ENCODE assay signal across 16 cellular contexts in the genomic region with DNA sequence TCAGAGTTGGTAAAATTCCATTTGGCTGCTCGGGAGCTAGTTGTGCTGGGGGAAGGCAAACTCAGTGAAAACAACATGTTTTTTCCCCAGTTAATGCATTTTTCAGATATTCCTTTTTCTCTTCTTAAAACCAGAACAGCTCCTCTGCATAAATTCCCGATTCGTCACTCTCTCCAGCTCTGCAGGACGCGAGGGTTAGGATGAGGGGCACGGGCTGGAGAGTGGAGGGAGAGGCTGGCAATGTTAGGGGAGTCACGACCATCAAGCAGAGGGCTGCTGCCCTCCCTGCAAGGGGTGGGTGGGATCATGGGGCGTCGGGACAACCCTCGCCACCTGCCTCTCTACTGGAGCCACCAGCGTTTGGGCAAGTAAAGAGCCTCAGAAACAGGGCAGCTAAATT. TPM values are rescaled to one million over a fixed set of nuclear protein-coding genes. Genes with fewer than 3 reads are reported as not detected.
A peak's percentile ranks its signal among the peaks of the same experiment; 100 is the strongest.
DNase-seq lines count a peak whose midpoint lies in the region; ATAC-seq and TF ChIP-seq lines count a peak whose summit lies in the region.
"Had no signal": no experiment of that assay in that cellular context is flagged by ENCODE, and none has a peak within 500 bp of the region (broad histone marks: within the 10 kb centered on the region; RNA-seq: fewer than 3 reads in every experiment).

No MANE protein-coding gene starts in this region.

- H3K9me3 ChIP-seq in NT2/D1 (ENCODE audit: insufficient read depth, low read length) (no peaks in the 10 kb centered on the region; the same call in 1 of the 2 replicates), endodermal cell (ENCODE audit: control insufficient read depth, low read length) (no peaks in the 10 kb centered on the region)
- H3K9me3 ChIP-seq: BLaER1 treated with 17β-estradiol and CSF1 and Interleukin-3, amounts not matched to agents 10 nM and 100 nM had no signal

- H3K36me3 ChIP-seq in NT2/D1 (ENCODE audit: insufficient read depth, insufficient read length, low read length), result no peaks in the 10 kb centered on the region
- H3K36me3 ChIP-seq in endodermal cell (ENCODE audit: control insufficient read depth, insufficient read depth, low read length), result no peaks in the 10 kb centered on the region
- H3K36me3 ChIP-seq: BLaER1 treated with 17β-estradiol and CSF1 and Interleukin-3, amounts not matched to agents 10 nM and 100 nM had no signal

- peaks cover 30% of the 10 kb centered on the region for H3K4me1 Mint-ChIP-seq in endodermal cell
- H3K4me1 Mint-ChIP-seq in nephron progenitor cell, result peaks cover 95% of the 10 kb centered on the region
- peaks cover 34% of the 10 kb centered on the region for H3K4me1 Mint-ChIP-seq in type B pancreatic cell (ENCODE audit: unreplicated experiment)
- H3K4me1 Mint-ChIP-seq: CD4-positive, CD25-positive, alpha-beta regulatory T cell had no signal

- H3K27me3 ChIP-seq in NT2/D1 (ENCODE audit: insufficient read depth, insufficient read length) (no peaks in the 10 kb centered on the region), endodermal cell (ENCODE audit: control insufficient read depth, insufficient read depth, low read length, poor library complexity, severe bottlenecking) (no peaks in the 10 kb centered on the region)
- H3K27me3 ChIP-seq: BLaER1 treated with 17β-estradiol and CSF1 and Interleukin-3, amounts not matched to agents 10 nM and 100 nM had no signal

- H3K27me3 Mint-ChIP-seq in endodermal cell (ENCODE audit: insufficient read depth), result peaks cover 4% of the 10 kb centered on the region
- H3K27me3 Mint-ChIP-seq in nephron progenitor cell (ENCODE audit: low read depth, poor library complexity), result peaks cover 13% of the 10 kb centered on the region
- H3K27me3 Mint-ChIP-seq in type B pancreatic cell, result no peaks in the 10 kb centered on the region

- no peaks in the 10 kb centered on the region for H3K36me3 Mint-ChIP-seq in endodermal cell (ENCODE audit: low read depth)
- no peaks in the 10 kb centered on the region for H3K36me3 Mint-ChIP-seq in nephron progenitor cell (ENCODE audit: low read depth)
- H3K36me3 Mint-ChIP-seq in type B pancreatic cell, result peaks cover 3% of the 10 kb centered on the region
- H3K36me3 Mint-ChIP-seq: CD4-positive, CD25-positive, alpha-beta regulatory T cell had no signal

- 50 to 63% methylated on average over 6 to 11 of the region's 11 CpGs for WGBS in endodermal cell (ENCODE audit: insufficient coverage in 1 of 2, insufficient read length in 1 of 2), 2 experiments

- ATAC-seq in GM19463 (IDR thresholded peaks at IDR 0.05; ENCODE audit: unreplicated experiment) (no peak), GM21390 (IDR thresholded peaks at IDR 0.05; ENCODE audit: unreplicated experiment) (no peak), HG03196 (IDR thresholded peaks at IDR 0.05; ENCODE audit: unreplicated experiment) (no peak)
- ATAC-seq: HCT116, HepG2 had no signal

- H3K9me3 Mint-ChIP-seq in endodermal cell (no peaks in the 10 kb centered on the region), nephron progenitor cell (no peaks in the 10 kb centered on the region), type B pancreatic cell (no peaks in the 10 kb centered on the region)
- H3K9me3 Mint-ChIP-seq: CD4-positive, CD25-positive, alpha-beta regulatory T cell had no signal

- no peak for TF ChIP-seq CTCF in endodermal cell (conservative IDR thresholded peaks at IDR 0.05)
- TF ChIP-seq CTCF in nephron progenitor cell (IDR thresholded peaks at IDR 0.05), result no peak
- TF ChIP-seq CTCF in type B pancreatic cell (conservative IDR thresholded peaks at IDR 0.05), result no peak

- H3K4me1 ChIP-seq in NT2/D1 (ENCODE audit: insufficient read depth, insufficient read length) (peaks cover 43% of the 10 kb centered on the region), endodermal cell (ENCODE audit: control insufficient read depth, insufficient read depth, low read length) (no peaks in the 10 kb centered on the region)

- DNase-seq in NT2/D1 (ENCODE audit: low read depth, low spot score) (no peak), endodermal cell (no peak), nephron progenitor cell (no peak), type B pancreatic cell (ENCODE audit: extremely low spot score, unreplicated experiment) (no peak)
- DNase-seq: ACHN; CD4-positive, CD25-positive, alpha-beta regulatory T cell; DMS53; GF-D8; GOT3 had no signal

- peak overlapping the region; percentile 17 for H3K9ac ChIP-seq in NT2/D1 (ENCODE audit: insufficient read length, low read depth)
- no peak overlapping the region for H3K9ac ChIP-seq in endodermal cell (ENCODE audit: extremely low read depth, low read length, poor library complexity, severe bottlenecking)
- H3K9ac ChIP-seq: BLaER1 treated with 17β-estradiol and CSF1 and Interleukin-3, amounts not matched to agents 10 nM and 100 nM had no signal

- peak overlapping the region; percentile 6 for H3K27ac ChIP-seq in endodermal cell (ENCODE audit: low read depth, low read length)
- H3K27ac ChIP-seq: BLaER1 treated with 17β-estradiol and CSF1 and Interleukin-3, amounts not matched to agents 10 nM and 100 nM had no signal

- H3K27ac Mint-ChIP-seq in endodermal cell, result peak overlapping the region; percentile 13
- peak overlapping the region; percentile 49 for H3K27ac Mint-ChIP-seq in nephron progenitor cell
- H3K27ac Mint-ChIP-seq in type B pancreatic cell, result peak overlapping the region; percentile 20

- H3K4me3 ChIP-seq in NT2/D1 (ENCODE audit: insufficient read length, low read depth) (no peak overlapping the region), endodermal cell (ENCODE audit: low read length) (no peak overlapping the region)
- H3K4me3 ChIP-seq: BLaER1 treated with 17β-estradiol and CSF1 and Interleukin-3, amounts not matched to agents 10 nM and 100 nM had no signal

- H3K4me3 Mint-ChIP-seq in endodermal cell (no peak overlapping the region), nephron progenitor cell (peak overlapping the region; percentile 44), type B pancreatic cell (peak overlapping the region; percentile 77)
- H3K4me3 Mint-ChIP-seq: CD4-positive, CD25-positive, alpha-beta regulatory T cell had no signal

RNA-seq across cellular contexts. Expression of gene LRRC10B, which starts 31.4 kb away (rescaled TPM):
- total RNA-seq in endodermal cell (under 1 TPM; 0.11 to 0.69 TPM), type B pancreatic cell (ENCODE audit: low replicate concordance) (3.2 and 10.0 TPM in 2 replicates)
- 1.7 TPM for polyA plus RNA-seq in endodermal cell (2013, experiment 1 of 2)
- polyA plus RNA-seq in endodermal cell (2013, experiment 2 of 2), result 1.9 TPM
- total RNA-seq: A172; CD4-positive, CD25-positive, alpha-beta regulatory T cell; HepG2 had no signal
- polyA plus RNA-seq: CD4-positive, CD25-positive, alpha-beta regulatory T cell; HepG2 had no signal

RNA-seq across cellular contexts. Expression of gene SYT7, which starts 40.9 kb away (rescaled TPM):
- total RNA-seq in endodermal cell, result 1 to 10 TPM; 2.0 to 3.4 TPM
- 4.0 TPM for polyA plus RNA-seq in endodermal cell (2013, experiment 1 of 2)
- 3.2 TPM for polyA plus RNA-seq in endodermal cell (2013, experiment 2 of 2)
- total RNA-seq in type B pancreatic cell (ENCODE audit: low replicate concordance), result 26.5 and 37.5 TPM in 2 replicates
- polyA plus RNA-seq: CD4-positive, CD25-positive, alpha-beta regulatory T cell had no signal
